In the genomic region with DNA sequence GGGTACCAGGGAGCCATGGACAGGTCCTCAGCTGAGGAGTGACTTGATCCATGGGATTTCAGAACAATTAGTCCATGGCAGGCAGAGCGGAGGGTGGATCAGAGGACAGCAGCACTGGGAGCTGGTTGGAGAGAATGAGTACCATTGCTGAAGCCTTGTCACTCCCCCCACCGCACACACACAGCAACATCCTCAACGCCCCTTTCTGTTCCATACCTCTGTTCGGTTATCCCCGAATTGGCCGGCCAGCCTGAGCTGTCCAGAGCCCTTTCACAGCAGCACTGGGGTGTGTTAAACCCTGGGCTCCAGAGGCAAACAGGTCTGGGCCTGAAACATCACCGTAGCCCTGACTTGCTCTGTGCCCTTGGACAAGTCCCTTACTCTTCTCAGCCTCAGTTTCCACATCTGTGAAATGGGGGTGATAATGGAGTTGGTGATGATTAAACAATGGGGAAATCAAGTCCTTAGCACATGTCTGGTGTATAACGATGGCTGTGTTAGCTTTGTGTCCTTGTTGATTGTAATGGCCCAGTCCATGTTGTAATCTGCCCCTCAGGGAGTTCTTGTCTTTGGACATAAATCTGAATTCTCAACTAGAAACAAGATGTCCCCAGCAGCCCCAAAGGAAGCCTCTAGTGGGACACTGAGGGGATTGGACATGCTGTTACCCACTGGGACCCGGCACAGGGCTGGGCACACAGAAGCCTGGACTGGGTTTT, we compare ENCODE assay signal across 9 cellular contexts. TPM values are rescaled to one million over a fixed set of nuclear protein-coding genes. Genes with fewer than 3 reads are reported as not detected.
DNase-seq lines count a peak whose midpoint lies in the region; ATAC-seq and TF ChIP-seq lines count a peak whose summit lies in the region.
"Had no signal": no experiment of that assay in that cellular context is flagged by ENCODE, and none has a peak within 500 bp of the region (broad histone marks: within the 10 kb centered on the region; RNA-seq: fewer than 3 reads in every experiment).

No MANE protein-coding gene starts in this region.

- H3K4me1 ChIP-seq in adrenal gland (replicated peaks in 1 of 2) (peaks cover 81 to 100% of the 10 kb centered on the region in 2 donors), fibroblast of lung (ENCODE audit: control insufficient read depth, extremely low read depth, insufficient read depth, low read length) (peaks cover 60% of the 10 kb centered on the region), osteoblast (ENCODE audit: insufficient read depth, low read length) (peaks cover 82% of the 10 kb centered on the region), upper lobe of left lung (peaks cover 100% of the 10 kb centered on the region in 4 donors), neural progenitor cell (peaks cover 54% of the 10 kb centered on the region)

- no peak overlapping the region for H3K9ac ChIP-seq in fibroblast of lung (ENCODE audit: insufficient read depth, low read length)
- no peak overlapping the region for H3K9ac ChIP-seq in neural progenitor cell
- H3K9ac ChIP-seq: KMS-11 had no signal

- no peaks in the 10 kb centered on the region for H3K9me3 ChIP-seq in adrenal gland (replicated peaks in 1 of 3)
- H3K9me3 ChIP-seq in fibroblast of lung (ENCODE audit: control insufficient read depth, insufficient read depth, low read depth, low read length), result no peaks in the 10 kb centered on the region
- H3K9me3 ChIP-seq in osteoblast (ENCODE audit: low read depth, low read length), result no peaks in the 10 kb centered on the region
- H3K9me3 ChIP-seq in upper lobe of left lung, result no peaks in the 10 kb centered on the region
- H3K9me3 ChIP-seq in neural progenitor cell (ENCODE audit: low read depth), result no peaks in the 10 kb centered on the region

- no peak for TF ChIP-seq CTCF in adrenal gland (IDR thresholded peaks at IDR 0.05)
- no peak for TF ChIP-seq CTCF in fibroblast of lung (conservative IDR thresholded peaks at IDR 0.05 in 1 of 2, IDR thresholded peaks at IDR 0.05 in 1 of 2; ENCODE audit: low read depth in 1 of 2, low read length in 2 of 2)
- no peak for TF ChIP-seq CTCF in osteoblast (IDR thresholded peaks at IDR 0.05; ENCODE audit: extremely low read depth, low read depth, low read length)
- TF ChIP-seq CTCF in upper lobe of left lung (IDR thresholded peaks at IDR 0.05), result no peak
- no peak for TF ChIP-seq CTCF in neural progenitor cell (IDR thresholded peaks at IDR 0.05)

- TF ChIP-seq POLR2A in adrenal gland (IDR thresholded peaks at IDR 0.05), result no peak
- no peak for TF ChIP-seq POLR2A in upper lobe of left lung (IDR thresholded peaks at IDR 0.05)

- no peak overlapping the region for H3K4me3 Mint-ChIP-seq in neural progenitor cell
- H3K4me3 Mint-ChIP-seq: activated B cell treated with CpG ODN at 0.5 μM for 24 hours had no signal

- H3K9me3 Mint-ChIP-seq in neural progenitor cell, result peaks cover 2% of the 10 kb centered on the region
- H3K9me3 Mint-ChIP-seq: activated B cell treated with CpG ODN at 0.5 μM for 24 hours had no signal

- H3K4me1 Mint-ChIP-seq in neural progenitor cell, result peaks cover 74% of the 10 kb centered on the region

- no peak for ATAC-seq in upper lobe of left lung (ENCODE audit: low FRiP score in 2 of 2)
- no peak for ATAC-seq in stimulated activated naive CD8-positive, alpha-beta T cell treated with anti-CD3 and anti-CD28 coated beads, Interleukin-15, Interleukin-2, amounts not matched to agents 100 U/mL and 50 U/mL, for 24 hours

- peaks cover 5% of the 10 kb centered on the region for H3K27me3 Mint-ChIP-seq in neural progenitor cell (ENCODE audit: insufficient read depth, low read depth)
- H3K27me3 Mint-ChIP-seq: activated B cell treated with CpG ODN at 0.5 μM for 24 hours had no signal

- 86 to 90% (median 88%) methylated on average over 9 of the region's 9 CpGs for WGBS in adrenal gland, 4 donors
- WGBS in upper lobe of left lung, 2 donors, result 93 to 95% methylated on average over 8 to 9 of the region's 9 CpGs

- H3K36me3 Mint-ChIP-seq in neural progenitor cell, result peaks cover 2% of the 10 kb centered on the region

- no peak for TF ChIP-seq EP300 in upper lobe of left lung (IDR thresholded peaks at IDR 0.05)

- H2AFZ ChIP-seq in fibroblast of lung (ENCODE audit: low read length) (no peak overlapping the region), osteoblast (ENCODE audit: low read length) (no peak overlapping the region), neural progenitor cell (replicated peaks) (no peak overlapping the region)

- H3K4me2 ChIP-seq in fibroblast of lung (ENCODE audit: extremely low read depth, insufficient read depth, low read length), result no peak overlapping the region
- no peak overlapping the region for H3K4me2 ChIP-seq in osteoblast (ENCODE audit: insufficient read depth, low read length)
- no peak overlapping the region for H3K4me2 ChIP-seq in neural progenitor cell
- H3K4me2 ChIP-seq: KMS-11 had no signal

- no peak overlapping the region for H3K27ac Mint-ChIP-seq in neural progenitor cell
- H3K27ac Mint-ChIP-seq: activated B cell treated with CpG ODN at 0.5 μM for 24 hours had no signal

- H3K79me2 ChIP-seq in fibroblast of lung (ENCODE audit: control insufficient read depth, insufficient read depth, low read length), result peaks cover 23% of the 10 kb centered on the region
- peaks cover 77% of the 10 kb centered on the region for H3K79me2 ChIP-seq in osteoblast (ENCODE audit: insufficient read depth, low read length)
- no peaks in the 10 kb centered on the region for H3K79me2 ChIP-seq in neural progenitor cell (ENCODE audit: low read depth)

- H3F3A ChIP-seq in neural progenitor cell (ENCODE audit: low read depth), result peaks cover 58% of the 10 kb centered on the region

- H3K4me3 ChIP-seq in adrenal gland (no peak overlapping the region), fibroblast of lung (replicated peaks in 1 of 4; ENCODE audit: control extremely low read depth in 1 of 4, insufficient read depth in 1 of 4, low read depth in 3 of 4, low read length in 4 of 4) (no peak overlapping the region), osteoblast (ENCODE audit: insufficient read depth, low read length) (no peak overlapping the region), upper lobe of left lung (no peak overlapping the region), neural progenitor cell (no peak overlapping the region)

- H3K27ac ChIP-seq in adrenal gland (peak overlapping the region; percentile 91 to 99 (median 97)), fibroblast of lung (ENCODE audit: insufficient read depth, low read length) (peak overlapping the region; percentile 91), osteoblast (ENCODE audit: low read depth, low read length) (peak overlapping the region; percentile 97), upper lobe of left lung (peak overlapping the region; percentile 92 to 97 (median 96)), neural progenitor cell (no peak overlapping the region)
- H3K27ac ChIP-seq: KMS-11 had no signal

- intact Hi-C loops in adrenal gland (cut with DNase I), result no loop called here

- DNase-seq in adrenal gland (no peak), fibroblast of lung (ENCODE audit: low read depth in 2 of 2) (no peak), osteoblast (ENCODE audit: insufficient read length, low spot score, missing footprints) (no peak), upper lobe of left lung (no peak), D341Med (ENCODE audit: low spot score) (no peak), neural progenitor cell (ENCODE audit: low spot score) (no peak)
- DNase-seq in stimulated activated naive CD8-positive, alpha-beta T cell treated with anti-CD3 and anti-CD28 coated beads, Interleukin-15, Interleukin-2, amounts not matched to agents 100 U/mL and 50 U/mL, for 24 hours, result no peak
- DNase-seq: activated B cell treated with CpG ODN at 0.5 μM for 24 hours had no signal

- no peaks in the 10 kb centered on the region for H4K20me1 ChIP-seq in fibroblast of lung (ENCODE audit: control insufficient read depth, extremely low read depth, insufficient read depth, low read length)
- H4K20me1 ChIP-seq in osteoblast (ENCODE audit: insufficient read depth, low read length), result peaks cover 21% of the 10 kb centered on the region
- H4K20me1 ChIP-seq in neural progenitor cell (ENCODE audit: low read depth), result peaks cover 32% of the 10 kb centered on the region

- H3K27me3 ChIP-seq in adrenal gland, result no peaks in the 10 kb centered on the region
- H3K27me3 ChIP-seq in fibroblast of lung (ENCODE audit: control insufficient read depth, insufficient read depth, low read length), result no peaks in the 10 kb centered on the region
- no peaks in the 10 kb centered on the region for H3K27me3 ChIP-seq in osteoblast (ENCODE audit: insufficient read depth, low read length)
- H3K27me3 ChIP-seq in upper lobe of left lung, result no peaks in the 10 kb centered on the region
- H3K27me3 ChIP-seq in neural progenitor cell, result peaks cover 47% of the 10 kb centered on the region

- H3K36me3 ChIP-seq in adrenal gland (replicated peaks in 1 of 2) (no peaks in the 10 kb centered on the region), fibroblast of lung (ENCODE audit: control insufficient read depth, insufficient read depth, low read length) (peaks cover 9% of the 10 kb centered on the region), osteoblast (ENCODE audit: insufficient read depth, low read length) (peaks cover 24% of the 10 kb centered on the region), upper lobe of left lung (no peaks in the 10 kb centered on the region), neural progenitor cell (no peaks in the 10 kb centered on the region)

RNA-seq across cellular contexts. Expression of gene GSN, which starts 16.9 kb away (rescaled TPM):
- total RNA-seq in adrenal gland (100 to 1,000 TPM; 152 to 735 (median 374) TPM), fibroblast of lung (326 and 588 TPM in 2 replicates), osteoblast (372 and 405 TPM in 2 replicates), upper lobe of left lung (100 to 1,000 TPM; 217 to 935 (median 648) TPM), neural progenitor cell (ENCODE audit: low replicate concordance) (72.1 and 114 TPM in 2 replicates)
- polyA plus RNA-seq in adrenal gland (100 to 1,000 TPM in 2 of 3 donors, 10 to 100 TPM in 1; 78.5 to 432 (median 180) TPM), fibroblast of lung (388 and 432 TPM in 2 replicates)
- polyA plus RNA-seq in fibroblast of lung (2012), result 328 and 371 TPM in 2 replicates
- polyA minus RNA-seq in fibroblast of lung (ENCODE audit: low replicate concordance), result 613 and 774 TPM in 2 replicates
